In the genomic region with DNA sequence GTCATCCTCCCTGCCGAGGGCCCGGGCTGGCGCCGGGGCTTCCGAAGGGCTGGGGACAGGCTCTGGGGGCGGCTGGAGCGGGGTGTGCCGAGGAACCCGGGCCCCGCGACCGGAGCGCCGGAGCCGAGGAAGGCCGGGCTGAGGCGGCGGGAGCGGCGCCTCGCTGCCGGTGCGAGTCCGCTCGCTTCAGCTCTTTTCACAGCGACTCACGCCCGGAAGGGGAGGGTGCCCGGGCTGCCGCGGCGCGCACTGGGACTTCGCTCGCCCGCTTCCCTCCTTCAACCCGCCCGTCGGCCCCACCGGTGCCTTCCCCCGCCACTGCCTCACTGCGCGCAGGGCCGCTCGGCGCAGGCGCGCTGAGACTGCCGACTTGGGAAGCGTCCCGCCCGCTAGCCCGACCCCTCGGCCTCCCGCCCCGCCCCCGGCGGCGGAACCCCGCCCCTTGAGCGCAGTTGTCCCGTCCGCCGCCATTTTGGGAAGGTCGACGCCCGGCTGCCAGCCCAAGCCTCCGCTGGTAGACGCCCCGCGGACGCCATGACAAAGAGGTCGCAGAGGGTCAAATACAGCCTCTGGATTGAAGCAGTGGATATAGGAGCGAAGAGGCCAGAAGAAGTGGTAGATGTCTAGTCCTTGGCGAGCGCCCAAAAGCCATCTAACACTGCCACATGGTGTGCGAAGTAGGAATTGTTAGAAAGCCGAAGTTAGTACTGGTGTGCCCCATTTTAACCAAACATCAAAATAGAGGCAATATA, we compare ENCODE assay signal across 8 cellular contexts. TPM values are rescaled to one million over a fixed set of nuclear protein-coding genes. Genes with fewer than 3 reads are reported as not detected.
DNase-seq lines count a peak whose midpoint lies in the region; ATAC-seq and TF ChIP-seq lines count a peak whose summit lies in the region.

A gene with protein sequence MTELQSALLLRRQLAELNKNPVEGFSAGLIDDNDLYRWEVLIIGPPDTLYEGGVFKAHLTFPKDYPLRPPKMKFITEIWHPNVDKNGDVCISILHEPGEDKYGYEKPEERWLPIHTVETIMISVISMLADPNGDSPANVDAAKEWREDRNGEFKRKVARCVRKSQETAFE (minus strand): TSS at position 364 of the 752 bp plus-strand sequence. CDS start 359 bp downstream, at position 5.

- peaks cover 16% of the 10 kb centered on the region for H3K79me1 ChIP-seq in trophoblast cell (ENCODE audit: low read length)

- no peaks in the 10 kb centered on the region for H3K9me3 Mint-ChIP-seq in activated naive CD8-positive, alpha-beta T cell treated with anti-CD3 and anti-CD28 coated beads, Interleukin-2, amount 50 U/mL, for 24 hours
- no peaks in the 10 kb centered on the region for H3K9me3 Mint-ChIP-seq in type B pancreatic cell

- H3K27me3 ChIP-seq in cardiac muscle cell: no peaks in the 10 kb centered on the region
- no peaks in the 10 kb centered on the region for H3K27me3 ChIP-seq in trophoblast cell (ENCODE audit: insufficient read depth, low read length)

- peak within 1 kb of the TSS; percentile 89 for H3K4ac ChIP-seq in trophoblast cell (ENCODE audit: low read depth, low read length)

- H4K8ac ChIP-seq in trophoblast cell (ENCODE audit: low read depth, low read length): peak within 1 kb of the TSS; percentile 85

- peak within 1 kb of the TSS; percentile 99 for H3K9ac ChIP-seq in trophoblast cell (ENCODE audit: low read length)

- peak within 1 kb of the TSS; percentile 76 for H3K4me3 Mint-ChIP-seq in activated naive CD8-positive, alpha-beta T cell treated with anti-CD3 and anti-CD28 coated beads, Interleukin-2, amount 50 U/mL, for 24 hours
- peak within 1 kb of the TSS; percentile 93 for H3K4me3 Mint-ChIP-seq in type B pancreatic cell

- peak within 1 kb of the TSS; percentile 97 for H2BK5ac ChIP-seq in trophoblast cell (ENCODE audit: low read depth, low read length, poor library complexity)

- H3K18ac ChIP-seq in trophoblast cell (ENCODE audit: low read length): peak within 1 kb of the TSS; percentile 82

- H3K23ac ChIP-seq in trophoblast cell (ENCODE audit: low read length): no peak within 1 kb of the TSS

- H3K4me2 ChIP-seq in trophoblast cell (ENCODE audit: low read length): peak within 1 kb of the TSS; percentile 67

- TF ChIP-seq CTCF in GM12873 (IDR thresholded peaks at IDR 0.05; ENCODE audit: insufficient read depth, low read depth, low read length, missing control alignments): peak; percentile 50
- TF ChIP-seq CTCF in cardiac muscle cell (IDR thresholded peaks at IDR 0.05; ENCODE audit: low read depth, low read length): peak; percentile 27
- peak; percentile 66 for TF ChIP-seq CTCF in type B pancreatic cell (conservative IDR thresholded peaks at IDR 0.05)

- H4K12ac ChIP-seq in trophoblast cell (ENCODE audit: low read depth, low read length): peak within 1 kb of the TSS; percentile 82

- peak within 1 kb of the TSS; percentile 9 for H2BK12ac ChIP-seq in trophoblast cell (ENCODE audit: low read length)

- H3K79me2 ChIP-seq in trophoblast cell (ENCODE audit: control insufficient read depth, insufficient read depth, low read length, poor library complexity): peaks cover 29% of the 10 kb centered on the region

- H2BK120ac ChIP-seq in trophoblast cell (ENCODE audit: insufficient read depth, low read length, poor library complexity): peak within 1 kb of the TSS; percentile 92

- no peaks in the 10 kb centered on the region for H3K9me3 ChIP-seq in cardiac muscle cell (ENCODE audit: low read depth)
- no peaks in the 10 kb centered on the region for H3K9me3 ChIP-seq in trophoblast cell (ENCODE audit: insufficient read depth, low read depth, low read length)

- H3K4me3 ChIP-seq in cardiac muscle cell: peak within 1 kb of the TSS; percentile 75
- peak within 1 kb of the TSS; percentile 99 for H3K4me3 ChIP-seq in trophoblast cell (ENCODE audit: low read depth, low read length)

- peaks cover 10% of the 10 kb centered on the region for H3K36me3 Mint-ChIP-seq in activated naive CD8-positive, alpha-beta T cell treated with anti-CD3 and anti-CD28 coated beads, Interleukin-2, amount 50 U/mL, for 24 hours (ENCODE audit: low read depth)
- peaks cover 16% of the 10 kb centered on the region for H3K36me3 Mint-ChIP-seq in type B pancreatic cell

- peaks cover 4% of the 10 kb centered on the region for H3K4me1 ChIP-seq in cardiac muscle cell (ENCODE audit: low read depth)
- peaks cover 4% of the 10 kb centered on the region in 2 experiments for H3K4me1 ChIP-seq in trophoblast cell (ENCODE audit: control insufficient read depth in 1 of 2, insufficient read depth in 2 of 2, low read length in 2 of 2)

- peak; percentile 92 for DNase-seq in NCI-H1417 treated with DMSO at 0.1 percent for 48 hours (lab: John Stamatoyannopoulos, UW)
- DNase-seq in SW480 (ENCODE audit: low spot score): peak; percentile 98
- peak; percentile 100 for DNase-seq in activated naive CD8-positive, alpha-beta T cell treated with anti-CD3 and anti-CD28 coated beads, Interleukin-2, amount 50 U/mL, for 24 hours
- peak; percentile 98 to 99 for DNase-seq in cardiac muscle cell (ENCODE audit: low read depth in 1 of 2, low spot score in 1 of 2)
- peak; percentile 99 for DNase-seq in trophoblast cell
- peak; percentile 100 for DNase-seq in type B pancreatic cell (ENCODE audit: extremely low spot score, unreplicated experiment)

- WGBS in trophoblast cell (ENCODE audit: extremely low coverage, insufficient coverage, insufficient read length): no CpG with 5 or more reads among the region's 78 CpGs

- H3K4me1 Mint-ChIP-seq in activated naive CD8-positive, alpha-beta T cell treated with anti-CD3 and anti-CD28 coated beads, Interleukin-2, amount 50 U/mL, for 24 hours: peaks cover 28% of the 10 kb centered on the region
- peaks cover 22% of the 10 kb centered on the region for H3K4me1 Mint-ChIP-seq in type B pancreatic cell (ENCODE audit: unreplicated experiment)

- H3K27me3 Mint-ChIP-seq in activated naive CD8-positive, alpha-beta T cell treated with anti-CD3 and anti-CD28 coated beads, Interleukin-2, amount 50 U/mL, for 24 hours: peaks cover 2% of the 10 kb centered on the region
- H3K27me3 Mint-ChIP-seq in type B pancreatic cell: no peaks in the 10 kb centered on the region

- H4K91ac ChIP-seq in trophoblast cell (ENCODE audit: low read depth, low read length): peak within 1 kb of the TSS; percentile 84

- peak within 1 kb of the TSS; percentile 85 for H3K27ac Mint-ChIP-seq in activated naive CD8-positive, alpha-beta T cell treated with anti-CD3 and anti-CD28 coated beads, Interleukin-2, amount 50 U/mL, for 24 hours
- peak within 1 kb of the TSS; percentile 93 for H3K27ac Mint-ChIP-seq in type B pancreatic cell

- peak within 1 kb of the TSS; percentile 95 for H3K27ac ChIP-seq in cardiac muscle cell
- peak within 1 kb of the TSS; percentile 89 for H3K27ac ChIP-seq in trophoblast cell (ENCODE audit: low read depth, low read length)

- H2AK5ac ChIP-seq in trophoblast cell (ENCODE audit: low read length): peak within 1 kb of the TSS; percentile 90

- peak within 1 kb of the TSS; percentile 87 for H3K14ac ChIP-seq in trophoblast cell (ENCODE audit: low read length)

- H2AFZ ChIP-seq in trophoblast cell (ENCODE audit: insufficient read depth, low read length, poor library complexity): peak within 1 kb of the TSS; percentile 38

- H3K36me3 ChIP-seq in cardiac muscle cell (no peaks in the 10 kb centered on the region), trophoblast cell (ENCODE audit: control insufficient read depth in 1 of 2, insufficient read depth in 2 of 2, low read length in 2 of 2) (peaks cover 2 to 7% of the 10 kb centered on the region in 2 experiments)

- peak; percentile 71 for ATAC-seq in HG02759 (IDR thresholded peaks at IDR 0.05; ENCODE audit: unreplicated experiment)
- ATAC-seq in activated naive CD8-positive, alpha-beta T cell treated with anti-CD3 and anti-CD28 coated beads, Interleukin-2, amount 50 U/mL, for 24 hours: peak; percentile 84

RNA-seq across cellular contexts. Expression of the gene that starts here (rescaled TPM):
- 99.0 and 120 TPM in 2 replicates for total RNA-seq in cardiac muscle cell
- 107 and 123 TPM in 2 replicates for polyA plus RNA-seq in cardiac muscle cell
- polyA plus RNA-seq in trophoblast cell (2013): 225 and 236 TPM in 2 replicates
- 77.7 and 102 TPM in 2 replicates for total RNA-seq in type B pancreatic cell (ENCODE audit: low replicate concordance)

Comparison
In these comparisons a context has a peak if more than half of its experiments do, and no peak if none do; other contexts are left out.
1. Peak in every context shown above with its lines: DNase-seq, ATAC-seq, H3K4me3 ChIP-seq and H3K27ac ChIP-seq.